In genomic region chr20:33733654-33734576, GRCh38 we compare ENCODE assay signal across 8 cellular contexts. TPM values are rescaled to one million over a fixed set of nuclear protein-coding genes. Genes with fewer than 3 reads are reported as not detected.
A peak's percentile ranks its signal among the peaks of the same experiment; 100 is the strongest.
DNase-seq lines count a peak whose midpoint lies in the region; ATAC-seq and TF ChIP-seq lines count a peak whose summit lies in the region.

No MANE protein-coding gene starts in this region.

- CTCF ChIA-PET in BJ (lab: Yijun Ruan, JAX), result interaction anchor here (1.0 to 1.3 kb wide), 2 partner anchors 8 to 66 kb away, joined by 3 read pairs; no protein-coding TSS in a partner anchor

- TF ChIP-seq CTCF in BJ (IDR thresholded peaks at IDR 0.05; ENCODE audit: insufficient read depth, low read depth, low read length) (no peak), VCaP (conservative IDR thresholded peaks at IDR 0.05) (no peak), fibroblast of villous mesenchyme (IDR thresholded peaks at IDR 0.05; ENCODE audit: insufficient read depth, low read depth, low read length) (no peak)

- no peak for ATAC-seq in HG02852 (IDR thresholded peaks at IDR 0.05; ENCODE audit: unreplicated experiment)

- POLR2A ChIA-PET in BJ (lab: Charles Lee), result interaction anchor here (0.6 kb wide), 1 partner anchor 50 kb away, joined by 3 read pairs; no protein-coding TSS in a partner anchor

- H3K9ac ChIP-seq in rectal smooth muscle tissue (ENCODE audit: low read length), result no peak overlapping the region

- peaks cover 7% of the 10 kb centered on the region for H3K4me1 ChIP-seq in rectal smooth muscle tissue (ENCODE audit: control insufficient read depth, insufficient read depth, low read length)

- H3K27ac ChIP-seq in VCaP (peak overlapping the region; percentile 98), rectal smooth muscle tissue (ENCODE audit: low read depth, low read length) (peak overlapping the region; percentile 45)

- peak; percentile 61 for DNase-seq in BJ (ENCODE audit: low read depth)
- peak; percentile 64 for DNase-seq in HS-5 (ENCODE audit: low read depth)
- peak; percentile 87 for DNase-seq in fibroblast of villous mesenchyme (ENCODE audit: low read depth)
- DNase-seq in NCI-H2196 treated with DMSO at 0.1 percent for 48 hours (lab: John Stamatoyannopoulos, UW; ENCODE audit: unreplicated experiment), result no peak
- no peak for DNase-seq in inferior parietal cortex (ENCODE audit: extremely low spot score)

- H3K27me3 ChIP-seq in BJ (ENCODE audit: control insufficient read depth, insufficient read depth, low read length) (no peaks in the 10 kb centered on the region), rectal smooth muscle tissue (ENCODE audit: control insufficient read depth, insufficient read depth, low read length) (no peaks in the 10 kb centered on the region)

- H3K4me3 ChIP-seq in BJ (ENCODE audit: low read depth, low read length) (no peak overlapping the region), fibroblast of villous mesenchyme (ENCODE audit: low read depth, low read length) (no peak overlapping the region), rectal smooth muscle tissue (ENCODE audit: low read length) (no peak overlapping the region)

- H3K36me3 ChIP-seq in BJ (ENCODE audit: control insufficient read depth, insufficient read depth, low read length), result no peaks in the 10 kb centered on the region; the same call in 1 of the 2 replicates
- no peaks in the 10 kb centered on the region for H3K36me3 ChIP-seq in rectal smooth muscle tissue (ENCODE audit: control insufficient read depth, insufficient read depth, low read length)

RNA-seq across cellular contexts. Expression of gene ZNF341, which starts 2.1 kb away (rescaled TPM):
- polyA plus RNA-seq in BJ (2011; rRNA removed), result 1.3 and 2.9 TPM in 2 replicates
- 2.9 and 4.5 TPM in 2 replicates for polyA minus RNA-seq in BJ (2011; rRNA and poly(A)+ RNA removed)
- 0.64 and 1.3 TPM in 2 replicates for total RNA-seq in fibroblast of villous mesenchyme

RNA-seq across cellular contexts. Expression of gene PXMP4, which starts 13.8 kb away (rescaled TPM):
- polyA plus RNA-seq in BJ (2011; rRNA removed), result 7.8 and 11.2 TPM in 2 replicates
- polyA minus RNA-seq in BJ (2011; rRNA and poly(A)+ RNA removed), result 6.1 and 8.3 TPM in 2 replicates
- total RNA-seq in fibroblast of villous mesenchyme, result 3.9 and 5.2 TPM in 2 replicates

RNA-seq across cellular contexts. Expression of gene E2F1, which starts 47.7 kb away (rescaled TPM):
- 5.1 and 7.5 TPM in 2 replicates for polyA plus RNA-seq in BJ (2011; rRNA removed)
- 6.1 and 6.3 TPM in 2 replicates for polyA minus RNA-seq in BJ (2011; rRNA and poly(A)+ RNA removed)
- total RNA-seq in fibroblast of villous mesenchyme, result 7.1 and 7.3 TPM in 2 replicates

RNA-seq across cellular contexts. Expression of gene NECAB3, which starts 59.7 kb away (rescaled TPM):
- 13.4 and 20.2 TPM in 2 replicates for polyA plus RNA-seq in BJ (2011; rRNA removed)
- 30.8 and 38.1 TPM in 2 replicates for polyA minus RNA-seq in BJ (2011; rRNA and poly(A)+ RNA removed)
- 22.0 and 23.8 TPM in 2 replicates for total RNA-seq in fibroblast of villous mesenchyme

Comparison
In these comparisons a context has a peak if more than half of its experiments do, and no peak if none do; other contexts are left out.
1. DNase-seq: peak in BJ (single experiment), HS-5 (single experiment) and fibroblast of villous mesenchyme (single experiment); none in NCI-H2196 treated with DMSO at 0.1 percent for 48 hours (single experiment) and inferior parietal cortex (single experiment).